ENCODE assay signal across 19 cellular contexts in genomic region chr11:1230456-1231395, GRCh38. TPM values are rescaled to one million over a fixed set of nuclear protein-coding genes. Genes with fewer than 3 reads are reported as not detected.
DNase-seq lines count a peak whose midpoint lies in the region; ATAC-seq, FAIRE-seq and TF ChIP-seq lines count a peak whose summit lies in the region.
"Had no signal": no experiment of that assay in that cellular context is flagged by ENCODE, and none has a peak within 500 bp of the region (broad histone marks: within the 10 kb centered on the region; RNA-seq: fewer than 3 reads in every experiment).

No MANE protein-coding gene starts in this region.

- H3K27ac ChIP-seq in right atrium auricular region (no peak overlapping the region), aorta (ENCODE audit: low read depth in 1 of 2, low read length in 2 of 2) (no peak overlapping the region), small intestine (ENCODE audit: low read depth in 1 of 2, low read length in 1 of 2) (no peak overlapping the region)
- H3K27ac ChIP-seq: parathyroid adenoma, stomach, vagina had no signal

- no peak overlapping the region for H3K4me3 ChIP-seq in right atrium auricular region
- no peak overlapping the region for H3K4me3 ChIP-seq in aorta (ENCODE audit: low read length in 2 of 2)
- no peak overlapping the region for H3K4me3 ChIP-seq in small intestine (ENCODE audit: low read depth in 1 of 2, low read length in 2 of 2)
- H3K4me3 ChIP-seq: stomach, vagina had no signal

- no peaks in the 10 kb centered on the region for H3K36me3 ChIP-seq in right atrium auricular region
- no peaks in the 10 kb centered on the region for H3K36me3 ChIP-seq in aorta (ENCODE audit: control insufficient read depth in 1 of 2, insufficient read depth in 2 of 2, low read length in 1 of 2)
- no peaks in the 10 kb centered on the region for H3K36me3 ChIP-seq in small intestine (ENCODE audit: control insufficient read depth in 2 of 2, insufficient read depth in 2 of 2, low read length in 2 of 2)
- H3K36me3 ChIP-seq: vagina had no signal

- no peaks in the 10 kb centered on the region for H3K9me3 ChIP-seq in right atrium auricular region
- H3K9me3 ChIP-seq in aorta (ENCODE audit: control insufficient read depth, low read length) = no peaks in the 10 kb centered on the region
- H3K9me3 ChIP-seq in small intestine (ENCODE audit: control insufficient read depth, low read depth) = no peaks in the 10 kb centered on the region
- H3K9me3 ChIP-seq: stomach, vagina had no signal

- H3K27me3 ChIP-seq in right atrium auricular region = no peaks in the 10 kb centered on the region
- H3K27me3 ChIP-seq in aorta (ENCODE audit: control insufficient read depth in 1 of 2, insufficient read depth in 2 of 2, low read length in 1 of 2) = no peaks in the 10 kb centered on the region
- H3K27me3 ChIP-seq in small intestine (ENCODE audit: control insufficient read depth in 2 of 2, insufficient read depth in 2 of 2, low read length in 2 of 2) = peaks cover 0 to 3% of the 10 kb centered on the region in 2 donors
- H3K27me3 ChIP-seq: vagina had no signal

- WGBS in aorta, 2 donors = 77 to 79% methylated on average over 42 to 45 of the region's 45 CpGs
- 74 to 81% (median 78%) methylated on average over 41 to 45 of the region's 45 CpGs for WGBS in small intestine, 3 donors

- intact Hi-C loops in Right ventricle myocardium superior (cut with DNase I) = no loop called here
- intact Hi-C loops in left colon (cut with DNase I, micrococcal nuclease) = no loop called here
- intact Hi-C loops in aorta (cut with DNase I) = no loop called here

- H3K4me1 ChIP-seq in right atrium auricular region = no peaks in the 10 kb centered on the region
- no peaks in the 10 kb centered on the region for H3K4me1 ChIP-seq in aorta (ENCODE audit: control insufficient read depth in 1 of 2, insufficient read depth in 2 of 2, low read length in 2 of 2)
- H3K4me1 ChIP-seq in small intestine (ENCODE audit: control insufficient read depth in 2 of 2, insufficient read depth in 1 of 2, low read depth in 1 of 2, low read length in 1 of 2) = peaks cover 0 to 2% of the 10 kb centered on the region in 2 donors
- H3K4me1 ChIP-seq: parathyroid adenoma, vagina had no signal

- DNase-seq in Right ventricle myocardium superior (peak; percentile 30), right atrium auricular region (ENCODE audit: low spot score) (no peak), SW480 (ENCODE audit: low spot score) (peak; percentile 28), left colon (peak; percentile 10 to 24), aorta (peak; percentile 33 to 76), nucleus accumbens (lab: John Stamatoyannopoulos, UW) (no peak), small intestine (no peak), NCI-H526 (lab: John Stamatoyannopoulos, UW) (no peak)
- DNase-seq: cortex of kidney, immature natural killer cell, Kasumi-1, NCI-H1436 treated with DMSO at 0.1 percent for 48 hours, OCI-M1, stomach had no signal

- ATAC-seq in Right ventricle myocardium superior (ENCODE audit: poor library complexity) (no peak), left colon (no peak), aorta (ENCODE audit: low FRiP score) (no peak)

- no peak for TF ChIP-seq CTCF in right atrium auricular region (IDR thresholded peaks at IDR 0.05)

- FAIRE-seq in small intestine (lab: Jason Lieb, UNC) = no peak

RNA-seq across cellular contexts. Expression of gene MUC5B, which starts 7.9 kb away (rescaled TPM):
- total RNA-seq in Right ventricle myocardium superior (not detected), right atrium auricular region (not detected), left colon (100 to 1,000 TPM; 258 to 369 TPM), aorta (not detected)
- polyA plus RNA-seq in aorta (under 1 TPM in 1 of 2 donors, not detected in 1; 0.25 TPM), small intestine (under 1 TPM in 1 of 3 donors, not detected in 2; 0.04 TPM)
- total RNA-seq: activated T-helper 2 cell treated with anti-CD3 and anti-CD28 coated beads, Interferon-gamma antibody, Interleukin-2, Interleukin-4, amounts not matched to agents 10 μg/mL and 5 μg/mL and 100 μg/mL, durations not matched to agents 14 hours and 24 hours and 36 hours; epithelial cell of proximal tubule; glomerular endothelial cell had no signal
- polyA plus RNA-seq: immature natural killer cell had no signal

Comparison
In these comparisons a context has a peak if more than half of its experiments do, and no peak if none do; other contexts are left out.
1. DNase-seq: peak in Right ventricle myocardium superior (single experiment), SW480 (single experiment), left colon (2 of 2) and aorta (2 of 2); none in right atrium auricular region (single experiment), nucleus accumbens (0 of 56), small intestine (single experiment) and NCI-H526 (0 of 2).
2. RNA of gene MUC5B, which starts 7.9 kb away (total RNA-seq): 258 to 369 TPM in left colon; not detected in aorta, not detected in Right ventricle myocardium superior (single experiment) and not detected in right atrium auricular region; every median in the first group is over 100 times any median in the second.